Comparison of ENCODE assay signal across 21 cellular contexts in the genomic region with DNA sequence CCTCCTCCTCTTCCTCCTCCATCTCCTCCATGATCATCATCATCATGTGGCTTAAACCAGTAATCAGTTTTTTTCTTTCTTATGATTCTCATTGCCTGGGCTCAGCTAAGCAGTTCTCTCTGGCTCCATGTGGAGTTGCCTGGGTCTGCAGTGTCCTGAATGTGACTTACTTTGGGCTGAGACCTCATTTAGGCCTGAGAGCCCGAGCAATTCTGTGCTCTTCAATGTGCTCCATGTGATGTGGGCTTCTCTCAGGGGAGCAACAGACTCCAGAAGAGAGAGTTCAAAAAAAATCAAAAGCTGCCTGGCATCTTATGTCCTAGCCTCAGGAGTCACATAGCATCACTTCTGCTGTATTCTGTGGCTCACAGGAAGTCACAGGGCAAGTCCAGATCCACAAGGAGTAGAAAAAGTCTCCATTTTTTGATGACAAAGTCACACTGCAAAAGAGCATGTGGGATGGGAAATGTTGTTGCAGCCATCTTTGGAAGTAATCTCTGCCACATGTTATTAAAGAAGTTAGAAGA.
"Had no signal": no experiment of that assay in that cellular context is flagged by ENCODE, and none has a peak within 500 bp of the region (broad histone marks: within the 10 kb centered on the region; RNA-seq: fewer than 3 reads in every experiment).

No MANE protein-coding gene starts in this region.

- H3K9me3 Mint-ChIP-seq: activated naive CD8-positive, alpha-beta T cell treated with anti-CD3 and anti-CD28 coated beads, Interleukin-2, amount 10 ng/mL, durations not matched to agents 7 days and 5 days; stimulated activated memory B cell treated with anti-CD40 and anti-IgM and Interleukin-4, amounts not matched to agents 10 μg/mL and 1 μg/mL and 100 μg/mL, for 72 hours had no signal

- H3K4me1 Mint-ChIP-seq: activated naive CD8-positive, alpha-beta T cell treated with anti-CD3 and anti-CD28 coated beads, Interleukin-2, amount 10 ng/mL, durations not matched to agents 7 days and 5 days had no signal

- H3K27me3 Mint-ChIP-seq: activated naive CD8-positive, alpha-beta T cell treated with anti-CD3 and anti-CD28 coated beads, Interleukin-2, amount 10 ng/mL, durations not matched to agents 7 days and 5 days; progenitor cell of endocrine pancreas; stimulated activated memory B cell treated with anti-CD40 and anti-IgM and Interleukin-4, amounts not matched to agents 10 μg/mL and 1 μg/mL and 100 μg/mL, for 72 hours had no signal

- H3K9me3 ChIP-seq: esophagus muscularis mucosa, gastroesophageal sphincter, heart left ventricle, sigmoid colon, stomach, transverse colon, uterus had no signal

- H3K27ac Mint-ChIP-seq: activated naive CD8-positive, alpha-beta T cell treated with anti-CD3 and anti-CD28 coated beads, Interleukin-2, amount 10 ng/mL, durations not matched to agents 7 days and 5 days; progenitor cell of endocrine pancreas; stimulated activated memory B cell treated with anti-CD40 and anti-IgM and Interleukin-4, amounts not matched to agents 10 μg/mL and 1 μg/mL and 100 μg/mL, for 72 hours had no signal

- H3K4me1 ChIP-seq: uterus had no signal

- H3K4me3 Mint-ChIP-seq: activated naive CD8-positive, alpha-beta T cell treated with anti-CD3 and anti-CD28 coated beads, Interleukin-2, amount 10 ng/mL, durations not matched to agents 7 days and 5 days; stimulated activated memory B cell treated with anti-CD40 and anti-IgM and Interleukin-4, amounts not matched to agents 10 μg/mL and 1 μg/mL and 100 μg/mL, for 72 hours had no signal

- H3K36me3 ChIP-seq: esophagus muscularis mucosa, gastroesophageal sphincter, sigmoid colon, stomach, transverse colon, uterus had no signal

- ATAC-seq: gastroesophageal sphincter; stimulated activated memory B cell treated with anti-CD40 and anti-IgM and Interleukin-4, amounts not matched to agents 10 μg/mL and 1 μg/mL and 100 μg/mL, for 72 hours had no signal

- H3K4me3 ChIP-seq: coronary artery, esophagus muscularis mucosa, gastroesophageal sphincter, heart left ventricle, sigmoid colon, smooth muscle cell, stomach, transverse colon, uterus had no signal

- H3K27me3 ChIP-seq: esophagus muscularis mucosa, gastroesophageal sphincter, heart left ventricle, sigmoid colon, stomach, transverse colon, uterus had no signal

- H3K27ac ChIP-seq: coronary artery, esophagus muscularis mucosa, gastroesophageal sphincter, heart left ventricle, sigmoid colon, stomach, transverse colon, uterus had no signal

- H3K36me3 Mint-ChIP-seq: activated naive CD8-positive, alpha-beta T cell treated with anti-CD3 and anti-CD28 coated beads, Interleukin-2, amount 10 ng/mL, durations not matched to agents 7 days and 5 days; stimulated activated memory B cell treated with anti-CD40 and anti-IgM and Interleukin-4, amounts not matched to agents 10 μg/mL and 1 μg/mL and 100 μg/mL, for 72 hours had no signal

- DNase-seq: activated CD4-positive, alpha-beta T cell treated with anti-CD3 and anti-CD28 coated beads, Interleukin-2, amount 50 U/mL, for 4 hours; activated CD8-positive, alpha-beta memory T cell treated with anti-CD3 and anti-CD28 coated beads, Interleukin-2, amount 50 U/mL, for 48 hours; activated naive CD4-positive, alpha-beta T cell treated with Interleukin-2 at 50 U/mL for 16 hours; activated naive CD8-positive, alpha-beta T cell treated with anti-CD3 and anti-CD28 coated beads, Interleukin-2, amount 10 ng/mL, durations not matched to agents 7 days and 5 days; activated T-cell treated with anti-CD3 and anti-CD28 coated beads, Interleukin-2, amount 50 U/mL, for 48 hours; amygdala; cerebellar nuclear complex; heart left ventricle; retina; sigmoid colon; stimulated activated CD4-positive, alpha-beta T cell treated with anti-CD3 and anti-CD28 coated beads, Interleukin-15, amount 100 ng/mL, for 24 hours; stomach; T-helper 9 cell; transverse colon; uterus had no signal

- H3K4me2 ChIP-seq: smooth muscle cell had no signal
